In genomic region chr9:74846771-74847170, GRCh38 we compare ENCODE assay signal across 17 cellular contexts. TPM values are rescaled to one million over a fixed set of nuclear protein-coding genes. Genes with fewer than 3 reads are reported as not detected.
A peak's percentile ranks its signal among the peaks of the same experiment; 100 is the strongest.
DNase-seq lines count a peak whose midpoint lies in the region; ATAC-seq, FAIRE-seq and TF ChIP-seq lines count a peak whose summit lies in the region.
"Had no signal": no experiment of that assay in that cellular context is flagged by ENCODE, and none has a peak within 500 bp of the region (broad histone marks: within the 10 kb centered on the region; RNA-seq: fewer than 3 reads in every experiment).

No MANE protein-coding gene starts in this region.

- no peak for FAIRE-seq in urothelium cell line (lab: Jason Lieb, UNC)
- FAIRE-seq: GM12878, GM19239 had no signal

- ATAC-seq in HG02885 (IDR thresholded peaks at IDR 0.05; ENCODE audit: poor library complexity, unreplicated experiment), result no peak
- ATAC-seq in GM18907 (IDR thresholded peaks at IDR 0.05; ENCODE audit: unreplicated experiment), result no peak
- ATAC-seq: GM23338 had no signal

- no peak overlapping the region for H3K4me3 ChIP-seq in astrocyte of the spinal cord (ENCODE audit: low read depth, low read length)
- H3K4me3 ChIP-seq: BLaER1 treated with 17β-estradiol and CSF1 and Interleukin-3, amounts not matched to agents 10 nM and 100 nM; GM12878; GM23338 had no signal

- DNase-seq in EL, result peak; percentile 4
- DNase-seq in M059J (ENCODE audit: low read depth), result peak; percentile 97
- DNase-seq in astrocyte of the spinal cord (ENCODE audit: low read depth, low spot score), result peak; percentile 22
- peak; percentile 26 for DNase-seq in urothelium cell line (ENCODE audit: low spot score)
- no peak for DNase-seq in activated naive CD4-positive, alpha-beta T cell (lab: John Stamatoyannopoulos, UW)
- DNase-seq: DMS 273 treated with DMSO at 0.1 percent for 48 hours, Kasumi-1, NCI-H1417 treated with DMSO at 0.1 percent for 48 hours, NCI-H2029, NCI-H510A treated with DMSO at 0.1 percent for 48 hours had no signal

- in situ Hi-C loops in astrocyte of the spinal cord (cut with HindIII; ENCODE audit: low sequenced_read_pairs), result no loop called here

- TF ChIP-seq CTCF in astrocyte of the spinal cord (IDR thresholded peaks at IDR 0.05; ENCODE audit: low read depth, low read length), result no peak

RNA-seq across cellular contexts. Expression of gene TRPM6, which starts 41.0 kb away (rescaled TPM):
- 0.49 and 1.6 TPM in 2 replicates for total RNA-seq in M059J (2014; rRNA removed; shearing (Covaris generic))
- total RNA-seq: G401 had no signal

Comparison
In these comparisons a context has a peak if more than half of its experiments do, and no peak if none do; other contexts are left out.
1. DNase-seq: peak in EL (single experiment), M059J (single experiment), astrocyte of the spinal cord (single experiment) and urothelium cell line (single experiment); none in activated naive CD4-positive, alpha-beta T cell (0 of 4).